In genomic region chrX:39904816-39905474, GRCh38 we compare ENCODE assay signal across 19 cellular contexts.
DNase-seq lines count a peak whose midpoint lies in the region; ATAC-seq, FAIRE-seq and TF ChIP-seq lines count a peak whose summit lies in the region.
"Had no signal": no experiment of that assay in that cellular context is flagged by ENCODE, and none has a peak within 500 bp of the region (broad histone marks: within the 10 kb centered on the region; RNA-seq: fewer than 3 reads in every experiment).

No MANE protein-coding gene starts in this region.

- H3K4me2 ChIP-seq in H9 (ENCODE audit: insufficient read depth, insufficient read length, low read length) (no peak overlapping the region), K562 (ENCODE audit: insufficient read depth, low read length) (peak overlapping the region; percentile 32; the same call in 1 of the 2 replicates)
- H3K4me2 ChIP-seq: KMS-11 had no signal

- H3K79me2 ChIP-seq in H9 (ENCODE audit: insufficient read depth, low read length) (no peaks in the 10 kb centered on the region), K562 (ENCODE audit: control insufficient read depth, insufficient read depth, low read length) (no peaks in the 10 kb centered on the region)

- TF ChIP-seq RAD21 in K562 (CRISPR knock-in tag; conservative IDR thresholded peaks at IDR 0.05 in 1 of 2, IDR thresholded peaks at IDR 0.05 in 1 of 2): no peak
- no peak for TF ChIP-seq RAD21 in liver (IDR thresholded peaks at IDR 0.05)

- H3K36me3 ChIP-seq in K562 (ENCODE audit: control insufficient read depth, insufficient read depth, low read length) (no peaks in the 10 kb centered on the region), liver (ENCODE audit: control insufficient read depth in 4 of 4, insufficient read depth in 3 of 4, low read depth in 1 of 4, low read length in 3 of 4) (no peaks in the 10 kb centered on the region), sigmoid colon (no peaks in the 10 kb centered on the region), gastrocnemius medialis (no peaks in the 10 kb centered on the region)
- H3K36me3 ChIP-seq in CD4-positive, alpha-beta memory T cell (ENCODE audit: insufficient read depth, low read length): no peaks in the 10 kb centered on the region

- no TSS peak for BruUV-seq in K562 (replicated peaks; lab: Mats Ljungman, UMichigan)

- peak overlapping the region; percentile 38 for H3K18ac ChIP-seq in H9 (ENCODE audit: insufficient read length, low read depth, low read length)

- H3K4ac ChIP-seq in H9 (ENCODE audit: low read depth, low read length): no peak overlapping the region

- H3K56ac ChIP-seq in H9 (ENCODE audit: insufficient read length, low read depth, low read length): no peak overlapping the region

- H3K4me3 Mint-ChIP-seq in H9: no peak overlapping the region
- no peak overlapping the region for H3K4me3 Mint-ChIP-seq in CD4-positive, alpha-beta memory T cell
- H3K4me3 Mint-ChIP-seq: activated CD4-positive, alpha-beta memory T cell treated with anti-CD3 and anti-CD28 coated beads, Interleukin-2, amount 10 ng/mL, durations not matched to agents 7 days and 5 days; activated naive CD4-positive, alpha-beta T cell treated with anti-CD3 and anti-CD28 coated beads, Interleukin-2, amount 10 ng/mL, durations not matched to agents 7 days and 5 days had no signal

- H3K4me3 ChIP-seq in K562 (no peak overlapping the region), liver (ENCODE audit: low read depth in 1 of 3, low read length in 3 of 3) (no peak overlapping the region), sigmoid colon (no peak overlapping the region), gastrocnemius medialis (no peak overlapping the region)
- no peak overlapping the region for H3K4me3 ChIP-seq in CD4-positive, alpha-beta memory T cell (ENCODE audit: low read length in 2 of 2)

- H2AK5ac ChIP-seq in H9 (ENCODE audit: insufficient read length, low read length): no peak overlapping the region

- H4K8ac ChIP-seq in H9 (replicated peaks; ENCODE audit: insufficient read length, low read depth, low read length): no peak overlapping the region

- no peaks in the 10 kb centered on the region for H3K23me2 ChIP-seq in H9 (ENCODE audit: insufficient read length, low read depth, low read length, poor library complexity, severe bottlenecking)

- no peak overlapping the region for H3K23ac ChIP-seq in H9 (ENCODE audit: insufficient read length, low read depth, low read length)

- ATAC-seq in K562: no peak
- no peak for ATAC-seq in HG02981 (IDR thresholded peaks at IDR 0.05; ENCODE audit: unreplicated experiment)
- no peak for ATAC-seq in gastrocnemius medialis

- H3K27ac ChIP-seq in H9 (ENCODE audit: insufficient read length, low read depth, low read length) (no peak overlapping the region), K562 (ENCODE audit: extremely low read depth, low read depth, low read length) (no peak overlapping the region), liver (ENCODE audit: low read depth in 1 of 2, low read length in 2 of 2) (peak overlapping the region; percentile 9 to 53), sigmoid colon (peak overlapping the region; percentile 45 to 75 (median 68)), gastrocnemius medialis (no peak overlapping the region)
- no peak overlapping the region for H3K27ac ChIP-seq in CD4-positive, alpha-beta memory T cell (ENCODE audit: low read depth, low read length)
- H3K27ac ChIP-seq: KMS-11 had no signal

- no peak overlapping the region; the same call in 1 of the 2 replicates for H3K14ac ChIP-seq in H9 (ENCODE audit: insufficient read depth, low read length)

- H2BK20ac ChIP-seq in H9 (ENCODE audit: low read depth, low read length, poor library complexity, severe bottlenecking): no peak overlapping the region

- no peaks in the 10 kb centered on the region for H3K9me3 ChIP-seq in H9 (ENCODE audit: control insufficient read depth, low read depth, low read length)
- H3K9me3 ChIP-seq in K562 (replicated peaks; ENCODE audit: control insufficient read depth, insufficient read depth, low read depth, low read length): no peaks in the 10 kb centered on the region
- no peaks in the 10 kb centered on the region for H3K9me3 ChIP-seq in liver (ENCODE audit: control insufficient read depth in 4 of 4, low read length in 3 of 4)
- H3K9me3 ChIP-seq in sigmoid colon: no peaks in the 10 kb centered on the region
- no peaks in the 10 kb centered on the region for H3K9me3 ChIP-seq in gastrocnemius medialis
- H3K9me3 ChIP-seq in CD4-positive, alpha-beta memory T cell (ENCODE audit: control insufficient read depth in 1 of 2, low read length in 2 of 2): no peaks in the 10 kb centered on the region
- H3K9me3 ChIP-seq: Caco-2 had no signal

- no peak overlapping the region for H2BK15ac ChIP-seq in H9 (ENCODE audit: low read depth, low read length)

- no peaks in the 10 kb centered on the region for H3K79me1 ChIP-seq in H9 (ENCODE audit: insufficient read depth, low read depth, low read length, poor library complexity, severe bottlenecking)

- no peak overlapping the region for H2BK5ac ChIP-seq in H9 (ENCODE audit: insufficient read length, low read length)

- FAIRE-seq in K562 (lab: Jason Lieb, UNC): no peak

- TF ChIP-seq CTCF in H9 (conservative IDR thresholded peaks at IDR 0.05) (no peak), K562 (IDR thresholded peaks at IDR 0.05 in 2 of 3, conservative IDR thresholded peaks at IDR 0.05 in 1 of 3; ENCODE audit: insufficient read depth in 2 of 3, low read depth in 1 of 3, low read length in 3 of 3) (no peak), liver (IDR thresholded peaks at IDR 0.05; ENCODE audit: low read depth, low read length, missing input control) (no peak), sigmoid colon (IDR thresholded peaks at IDR 0.05) (no peak), gastrocnemius medialis (IDR thresholded peaks at IDR 0.05 in 4 of 5, conservative IDR thresholded peaks at IDR 0.05 in 1 of 5) (no peak)

- CTCF ChIA-PET in K562 (lab: Yijun Ruan, JAX; ENCODE audit: low intra/inter-chr PET ratio): interaction anchor here (0.6 kb wide), 1 partner anchor 66 kb away, joined by 3 read pairs; no protein-coding TSS in a partner anchor
- CTCF ChIA-PET in CD4-positive, alpha-beta memory T cell (lab: Charles Lee; ENCODE audit: partially characterized antibody): interaction anchor here (0.6 kb wide), 1 partner anchor 48 kb away, joined by 3 read pairs; no protein-coding TSS in a partner anchor

- H3K9ac ChIP-seq in H9 (ENCODE audit: extremely low read depth, insufficient read length, low read length): no peak overlapping the region
- peak overlapping the region in 1 of 2 experiments; percentile 45; a peak in 1 of 4 replicates for H3K9ac ChIP-seq in K562 (ENCODE audit: insufficient read depth in 1 of 2, low read depth in 2 of 2, low read length in 2 of 2)
- H3K9ac ChIP-seq in liver (ENCODE audit: low read depth in 1 of 2, low read length in 2 of 2): no peak overlapping the region
- H3K9ac ChIP-seq: KMS-11 had no signal

- H3K9me3 Mint-ChIP-seq in H9: peaks cover 69 to 79% of the 10 kb centered on the region in 2 experiments
- H3K9me3 Mint-ChIP-seq in CD4-positive, alpha-beta memory T cell: no peaks in the 10 kb centered on the region
- H3K9me3 Mint-ChIP-seq: activated CD4-positive, alpha-beta memory T cell treated with anti-CD3 and anti-CD28 coated beads, Interleukin-2, amount 10 ng/mL, durations not matched to agents 7 days and 5 days; activated naive CD4-positive, alpha-beta T cell treated with anti-CD3 and anti-CD28 coated beads, Interleukin-2, amount 10 ng/mL, durations not matched to agents 7 days and 5 days had no signal

- in situ Hi-C loops in K562 (cut with MboI) (no loop called here), gastrocnemius medialis (cut with MboI; ENCODE audit: low sequenced_read_pairs in 4 of 4) (no loop called here)

- H2BK12ac ChIP-seq in H9 (ENCODE audit: insufficient read length, low read depth, low read length): no peak overlapping the region

- POLR2A ChIA-PET in K562 (lab: Yijun Ruan, JAX): interaction anchor here (0.8 kb wide), 1 partner anchor 108 kb away, joined by 4 read pairs; no protein-coding TSS in a partner anchor
- POLR2A ChIA-PET in CD4-positive, alpha-beta memory T cell (lab: Charles Lee; ENCODE audit: partially characterized antibody): no interaction called here

- no peak overlapping the region for H4K5ac ChIP-seq in H9 (ENCODE audit: insufficient read length, low read depth, low read length)

- intact Hi-C loops in K562 (cut with micrococcal nuclease): no loop called here
- intact Hi-C loops in sigmoid colon (cut with DNase I): loop anchor here (5.0 to 10.0 kb wide), 6 partner anchors 83 to 267 kb away; partner anchors contain the start of gene BCOR
- intact Hi-C loops in gastrocnemius medialis (cut with DNase I; ENCODE audit: low total_unique reads): loop anchor here (5.0 to 10.0 kb wide), 6 partner anchors 93 to 267 kb away; partner anchors contain the start of gene BCOR
- intact Hi-C loops in CD4-positive, alpha-beta memory T cell (cut with micrococcal nuclease): no loop called here

- H3T11ph ChIP-seq in H9 (ENCODE audit: low read length): no peak overlapping the region

- H2BK120ac ChIP-seq in H9 (ENCODE audit: low read depth, low read length, poor library complexity, severe bottlenecking): no peak overlapping the region

- TF ChIP-seq POLR2A in K562 (conservative IDR thresholded peaks at IDR 0.05) (no peak), sigmoid colon (IDR thresholded peaks at IDR 0.05) (no peak), gastrocnemius medialis (IDR thresholded peaks at IDR 0.05) (no peak), erythroblast (IDR thresholded peaks at IDR 0.05; ENCODE audit: low read length) (no peak)

- H4K20me1 ChIP-seq in H9 (ENCODE audit: control insufficient read depth, insufficient read depth, insufficient read length): no peaks in the 10 kb centered on the region
- H4K20me1 ChIP-seq in K562 (replicated peaks; ENCODE audit: control insufficient read depth, insufficient read depth, low read length): no peaks in the 10 kb centered on the region

- H3K4me1 Mint-ChIP-seq in H9: peaks cover 20 to 26% of the 10 kb centered on the region in 2 experiments
- peaks cover 0 to 2% (median under 1%) of the 10 kb centered on the region in 4 donors for H3K4me1 Mint-ChIP-seq in CD4-positive, alpha-beta memory T cell

- no peak for TF ChIP-seq EP300 in K562 (IDR thresholded peaks at IDR 0.05; ENCODE audit: low read length)
- TF ChIP-seq EP300 in sigmoid colon (IDR thresholded peaks at IDR 0.05): no peak

- peaks cover 22% of the 10 kb centered on the region for H3K27me3 Mint-ChIP-seq in H9 (ENCODE audit: low read depth)
- no peaks in the 10 kb centered on the region for H3K27me3 Mint-ChIP-seq in CD4-positive, alpha-beta memory T cell

- no peak overlapping the region for H4K91ac ChIP-seq in H9 (ENCODE audit: insufficient read length, low read depth, low read length)

- H2AFZ ChIP-seq in H9 (ENCODE audit: low read length): no peak overlapping the region
- no peak overlapping the region for H2AFZ ChIP-seq in K562 (ENCODE audit: low read depth, low read length)

- no CpG with 5 or more reads among the region's 20 CpGs for WGBS in H9 (ENCODE audit: extremely low coverage, insufficient read length, low lambda C conversion rate)
- WGBS in K562 (ENCODE audit: insufficient coverage, low coverage, missing lambda C conversion rate): 41% methylated on average over 19 of the region's 20 CpGs
- WGBS in liver: 55% methylated on average over 20 of the region's 20 CpGs
- 53 to 66% methylated on average over 20 of the region's 20 CpGs for WGBS in sigmoid colon, 2 donors

- H3K27me3 ChIP-seq in H9 (ENCODE audit: insufficient read depth, low read length): no peaks in the 10 kb centered on the region; the same call in 1 of the 2 replicates
- peaks cover 0 to 19% of the 10 kb centered on the region in 2 experiments; a peak in 2 of 5 replicates for H3K27me3 ChIP-seq in K562 (ENCODE audit: control insufficient read depth in 2 of 2, insufficient read depth in 2 of 2, low read length in 2 of 2)
- no peaks in the 10 kb centered on the region for H3K27me3 ChIP-seq in liver (ENCODE audit: control insufficient read depth in 4 of 4, insufficient read depth in 4 of 4, low read length in 3 of 4)
- H3K27me3 ChIP-seq in sigmoid colon: peaks cover 0 to 2% (median 0%) of the 10 kb centered on the region in 3 donors
- H3K27me3 ChIP-seq in gastrocnemius medialis: no peaks in the 10 kb centered on the region
- H3K27me3 ChIP-seq in CD4-positive, alpha-beta memory T cell (ENCODE audit: insufficient read depth, low read length): no peaks in the 10 kb centered on the region

- H3K27ac Mint-ChIP-seq in H9: peak overlapping the region in 1 of 3 experiments; percentile 40; a peak in 1 of 7 replicates
- no peak overlapping the region for H3K27ac Mint-ChIP-seq in CD4-positive, alpha-beta memory T cell
- H3K27ac Mint-ChIP-seq: activated CD4-positive, alpha-beta memory T cell treated with anti-CD3 and anti-CD28 coated beads, Interleukin-2, amount 10 ng/mL, durations not matched to agents 7 days and 5 days; activated naive CD4-positive, alpha-beta T cell treated with anti-CD3 and anti-CD28 coated beads, Interleukin-2, amount 10 ng/mL, durations not matched to agents 7 days and 5 days had no signal

- DNase-seq in H9: no peak
- no peak for DNase-seq in K562 (ENCODE audit: extremely low read depth in 1 of 4, low spot score in 3 of 4)
- no peak for DNase-seq in sigmoid colon
- DNase-seq in gastrocnemius medialis: no peak
- DNase-seq in erythroblast (lab: John Stamatoyannopoulos, UW): no peak
- DNase-seq in CD4-positive, alpha-beta memory T cell: no peak
- DNase-seq: activated CD4-positive, alpha-beta memory T cell treated with anti-CD3 and anti-CD28 coated beads, Interleukin-2, amount 10 ng/mL, durations not matched to agents 7 days and 5 days; activated naive CD4-positive, alpha-beta T cell treated with anti-CD3 and anti-CD28 coated beads, Interleukin-2, amount 10 ng/mL, durations not matched to agents 7 days and 5 days; activated T-cell treated with anti-CD3 and anti-CD28 coated beads, Interleukin-2, amount 50 U/mL, for 1 hour; Caco-2; cerebellar nuclear complex; effector memory CD4-positive, alpha-beta T cell; EL; mammary epithelial cell; NCI-H526 treated with DMSO at 0.1 percent for 48 hours; T-helper 2 cell had no signal

- H3K36me3 Mint-ChIP-seq in H9 (ENCODE audit: insufficient read depth in 1 of 3, low read depth in 3 of 3): peaks cover 0 to 4% (median 0%) of the 10 kb centered on the region in 3 experiments; a peak in 2 of 7 replicates
- no peaks in the 10 kb centered on the region for H3K36me3 Mint-ChIP-seq in CD4-positive, alpha-beta memory T cell
- H3K36me3 Mint-ChIP-seq: activated naive CD4-positive, alpha-beta T cell treated with anti-CD3 and anti-CD28 coated beads, Interleukin-2, amount 10 ng/mL, durations not matched to agents 7 days and 5 days had no signal

- peaks cover 12% of the 10 kb centered on the region; the same call in 1 of the 2 replicates for H3K4me1 ChIP-seq in H9 (ENCODE audit: insufficient read depth, low read length)
- peaks cover 4 to 10% of the 10 kb centered on the region in 2 experiments; a peak in 4 of 5 replicates for H3K4me1 ChIP-seq in K562 (replicated peaks in 1 of 2; ENCODE audit: control insufficient read depth in 2 of 2, insufficient read depth in 2 of 2, low read length in 2 of 2)
- peaks cover 4 to 28% (median 12%) of the 10 kb centered on the region in 4 donors for H3K4me1 ChIP-seq in liver (ENCODE audit: control insufficient read depth in 4 of 4, insufficient read depth in 4 of 4, low read length in 3 of 4)
- H3K4me1 ChIP-seq in sigmoid colon: peaks cover 0 to 38% (median 19%) of the 10 kb centered on the region in 4 donors
- H3K4me1 ChIP-seq in gastrocnemius medialis: peaks cover 0 to 18% of the 10 kb centered on the region in 2 donors
- no peaks in the 10 kb centered on the region for H3K4me1 ChIP-seq in CD4-positive, alpha-beta memory T cell (ENCODE audit: insufficient read depth, low read length)

- no peaks in the 10 kb centered on the region for H3K9me1 ChIP-seq in K562 (ENCODE audit: control insufficient read depth, insufficient read depth, low read length)

Comparison
In these comparisons a context has a peak if more than half of its experiments do, and no peak if none do; other contexts are left out.
1. H3K27ac ChIP-seq: peak in liver (2 of 2) and sigmoid colon (4 of 4); none in H9 (single experiment), K562 (single experiment), gastrocnemius medialis (0 of 4) and CD4-positive, alpha-beta memory T cell (single experiment).
2. intact Hi-C loops: an anchor here in sigmoid colon (5.0 to 10.0 kb wide) and gastrocnemius medialis (5.0 to 10.0 kb wide); none called in K562 and CD4-positive, alpha-beta memory T cell.